ENCODE assay signal across 10 cellular contexts in the genomic region with DNA sequence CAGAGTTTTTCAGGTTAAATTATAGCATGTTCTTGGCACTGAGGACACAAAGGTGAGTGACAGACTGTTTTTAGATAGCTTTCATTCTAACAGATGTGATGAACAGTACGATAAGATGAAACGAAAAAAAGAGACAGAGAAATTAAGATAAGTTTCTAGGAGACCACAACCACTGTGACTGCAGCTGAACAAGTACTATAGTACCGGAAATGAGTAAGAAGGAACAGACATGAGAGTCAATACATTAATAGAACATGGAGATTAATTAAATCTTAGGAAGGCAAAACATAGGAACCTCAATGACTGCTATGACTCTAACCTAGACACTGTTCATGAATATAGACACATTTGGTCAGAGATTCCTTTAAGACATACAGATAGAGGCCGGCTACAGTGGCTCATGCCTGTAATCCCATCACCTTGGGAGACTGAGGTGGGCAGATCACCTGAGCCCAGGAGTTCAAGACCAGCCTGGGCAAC. TPM values are rescaled to one million over a fixed set of nuclear protein-coding genes. Genes with fewer than 3 reads are reported as not detected.
DNase-seq lines count a peak whose midpoint lies in the region; ATAC-seq, FAIRE-seq and TF ChIP-seq lines count a peak whose summit lies in the region.
"Had no signal": no experiment of that assay in that cellular context is flagged by ENCODE, and none has a peak within 500 bp of the region (broad histone marks: within the 10 kb centered on the region; RNA-seq: fewer than 3 reads in every experiment).

No MANE protein-coding gene starts in this region.

- peaks cover 5% of the 10 kb centered on the region for H3K36me3 Mint-ChIP-seq in activated naive CD4-positive, alpha-beta T cell treated with anti-CD3 and anti-CD28 coated beads, Interleukin-2, amount 50 U/mL, for 24 hours

- ATAC-seq in GM19467 (IDR thresholded peaks at IDR 0.05; ENCODE audit: unreplicated experiment), result peak; percentile 95
- ATAC-seq in HG03159 (IDR thresholded peaks at IDR 0.05; ENCODE audit: unreplicated experiment), result peak; percentile 93
- ATAC-seq: upper lobe of right lung had no signal

- no peaks in the 10 kb centered on the region for H3K27me3 Mint-ChIP-seq in activated naive CD4-positive, alpha-beta T cell treated with anti-CD3 and anti-CD28 coated beads, Interleukin-2, amount 50 U/mL, for 24 hours

- no peak overlapping the region for H3K4me3 ChIP-seq in lower leg skin (ENCODE audit: low read depth, poor library complexity, severe bottlenecking)
- H3K4me3 ChIP-seq: upper lobe of right lung had no signal

- peaks cover 79% of the 10 kb centered on the region for H3K4me1 Mint-ChIP-seq in activated naive CD4-positive, alpha-beta T cell treated with anti-CD3 and anti-CD28 coated beads, Interleukin-2, amount 50 U/mL, for 24 hours

- intact Hi-C loops in lower leg skin (cut with DNase I; ENCODE audit: low total_unique reads), result no loop called here

- no peaks in the 10 kb centered on the region for H3K9me3 Mint-ChIP-seq in activated naive CD4-positive, alpha-beta T cell treated with anti-CD3 and anti-CD28 coated beads, Interleukin-2, amount 50 U/mL, for 24 hours

- DNase-seq in GM12891 (ENCODE audit: insufficient read length, low spot score) (no peak), NCI-H69 (lab: John Stamatoyannopoulos, UW) (no peak), NCI-H2171 treated with DMSO at 0.1 percent for 48 hours (lab: John Stamatoyannopoulos, UW) (no peak), GDM1 (lab: John Stamatoyannopoulos, UW) (no peak), lower leg skin (ENCODE audit: low spot score in 2 of 2) (no peak)
- DNase-seq: NCI-H2227 treated with DMSO at 0.1 percent for 48 hours, upper lobe of right lung had no signal

- H3K4me3 Mint-ChIP-seq in activated naive CD4-positive, alpha-beta T cell treated with anti-CD3 and anti-CD28 coated beads, Interleukin-2, amount 50 U/mL, for 24 hours, result peak overlapping the region; percentile 73

- TF ChIP-seq CTCF in lower leg skin (IDR thresholded peaks at IDR 0.05), result no peak

- TF ChIP-seq POLR2A in GM12891 (IDR thresholded peaks at IDR 0.05; ENCODE audit: low read depth, low read length) (no peak), lower leg skin (IDR thresholded peaks at IDR 0.05) (no peak)

- 78 to 79% methylated on average over 4 of the region's 4 CpGs for WGBS in lower leg skin, 2 donors

- H3K27ac Mint-ChIP-seq in activated naive CD4-positive, alpha-beta T cell treated with anti-CD3 and anti-CD28 coated beads, Interleukin-2, amount 50 U/mL, for 24 hours, result peak overlapping the region; percentile 81

- FAIRE-seq in GM12891 (lab: Jason Lieb, UNC), result peak; percentile 5

TF ChIP-seq in GM12891, 5 proteins besides CTCF, POLR2A, EP300 and RAD21:
- TF ChIP-seq SPI1 (IDR thresholded peaks at IDR 0.05; ENCODE audit: low read depth, low read length), result no peak
- TF ChIP-seq POLR2AphosphoS5 (IDR thresholded peaks at IDR 0.05; ENCODE audit: low read depth, low read length), result no peak
- no peak for TF ChIP-seq POU2F2 (IDR thresholded peaks at IDR 0.05; ENCODE audit: low read depth, low read length)
- no peak for TF ChIP-seq TAF1 (IDR thresholded peaks at IDR 0.05; ENCODE audit: low read depth, low read length)
- TF ChIP-seq PAX5 (IDR thresholded peaks at IDR 0.05; ENCODE audit: insufficient read depth, low read length, severe bottlenecking), result no peak

RNA-seq across cellular contexts. Expression of a gene that starts 40.2 kb away (rescaled TPM):
- 50.4 TPM for polyA plus RNA-seq in GM12891 (2012; ENCODE audit: low read depth, missing spikeins)
- total RNA-seq in lower leg skin, result 10 to 100 TPM; 30.1 to 55.1 (median 40.4) TPM
